ENCODE assay signal across 23 cellular contexts in the genomic region with DNA sequence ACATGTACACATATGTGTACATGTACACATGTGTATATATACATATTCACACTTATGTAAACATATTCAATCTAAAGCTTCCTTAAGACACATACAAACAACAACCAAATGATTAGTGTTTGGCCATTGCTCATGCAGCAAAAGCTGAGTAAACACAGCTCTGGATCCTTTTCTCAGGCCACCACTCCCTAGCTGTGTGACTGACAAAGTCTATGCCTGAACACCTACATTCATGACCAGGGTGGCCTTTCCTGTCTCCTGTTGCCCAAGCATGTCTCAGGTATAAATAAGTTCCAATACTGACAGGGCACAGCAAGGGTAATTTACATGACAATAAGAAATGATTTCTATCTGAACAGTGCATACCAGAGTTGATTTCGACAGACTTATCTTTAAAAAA. TPM values are rescaled to one million over a fixed set of nuclear protein-coding genes. Genes with fewer than 3 reads are reported as not detected.
A peak's percentile ranks its signal among the peaks of the same experiment; 100 is the strongest.
DNase-seq lines count a peak whose midpoint lies in the region; ATAC-seq, FAIRE-seq and TF ChIP-seq lines count a peak whose summit lies in the region.
"Had no signal": no experiment of that assay in that cellular context is flagged by ENCODE, and none has a peak within 500 bp of the region (broad histone marks: within the 10 kb centered on the region; RNA-seq: fewer than 3 reads in every experiment).

No MANE protein-coding gene starts in this region.

- no peak for ATAC-seq in T-cell (replicated peaks in 1 of 4)
- no peak for ATAC-seq in HG02623 (IDR thresholded peaks at IDR 0.05; ENCODE audit: unreplicated experiment)
- ATAC-seq: CD8-positive, alpha-beta T cell had no signal

- no peaks in the 10 kb centered on the region for H3K9me3 ChIP-seq in prostate gland
- H3K9me3 ChIP-seq: Peyer's patch had no signal

- H3K4me3 ChIP-seq in bronchial epithelial cell (ENCODE audit: low read depth, low read length) = no peak overlapping the region
- no peak overlapping the region for H3K4me3 ChIP-seq in prostate gland
- H3K4me3 ChIP-seq: Peyer's patch had no signal

- H3K36me3 ChIP-seq in bronchial epithelial cell (ENCODE audit: control insufficient read depth, insufficient read depth, low read length) = no peaks in the 10 kb centered on the region
- no peaks in the 10 kb centered on the region for H3K36me3 ChIP-seq in prostate gland
- H3K36me3 ChIP-seq: Peyer's patch had no signal

- H3K4me1 ChIP-seq in prostate gland (replicated peaks) = no peaks in the 10 kb centered on the region

- no peak overlapping the region for H3K27ac Mint-ChIP-seq in nephron
- no peak overlapping the region for H3K27ac Mint-ChIP-seq in T-cell
- H3K27ac Mint-ChIP-seq: B cell; CD8-positive, alpha-beta T cell had no signal

- H3K27me3 Mint-ChIP-seq in nephron (ENCODE audit: low read depth) (peaks cover 44% of the 10 kb centered on the region), T-cell (peaks cover 35 to 45% of the 10 kb centered on the region in 2 donors)

- H3K36me3 Mint-ChIP-seq in nephron (ENCODE audit: low read depth) = peaks cover 4% of the 10 kb centered on the region
- no peaks in the 10 kb centered on the region for H3K36me3 Mint-ChIP-seq in T-cell
- H3K36me3 Mint-ChIP-seq: CD8-positive, alpha-beta T cell had no signal

- H3K9me3 Mint-ChIP-seq in nephron = no peaks in the 10 kb centered on the region
- H3K9me3 Mint-ChIP-seq in T-cell = no peaks in the 10 kb centered on the region
- H3K9me3 Mint-ChIP-seq: CD8-positive, alpha-beta T cell had no signal

- H3K27me3 ChIP-seq in bronchial epithelial cell (ENCODE audit: control insufficient read depth, insufficient read depth, low read length) = peaks cover 16% of the 10 kb centered on the region
- H3K27me3 ChIP-seq in prostate gland (replicated peaks; ENCODE audit: insufficient read depth) = peaks cover 5% of the 10 kb centered on the region

- POLR2A ChIA-PET in T-cell (lab: Charles Lee) = interaction anchor here in 1 of 2 donors (0.6 kb wide), 1 partner anchor 266 kb away, joined by 3 read pairs; no protein-coding TSS in a partner anchor

- no peak for TF ChIP-seq CTCF in bronchial epithelial cell (IDR thresholded peaks at IDR 0.05; ENCODE audit: insufficient read depth, low read length, severe bottlenecking)
- TF ChIP-seq CTCF in nephron (IDR thresholded peaks at IDR 0.05; ENCODE audit: unreplicated experiment in 3 of 3) = no peak
- TF ChIP-seq CTCF in prostate gland (IDR thresholded peaks at IDR 0.05) = no peak

- H3K4me1 Mint-ChIP-seq in nephron (peaks cover 10% of the 10 kb centered on the region), T-cell (peaks cover 4 to 8% (median 6%) of the 10 kb centered on the region in 3 donors)

- intact Hi-C loops in prostate gland (cut with DNase I) = no loop called here

- TF ChIP-seq POLR2A in prostate gland (IDR thresholded peaks at IDR 0.05) = no peak

- H3K27ac ChIP-seq in prostate gland = no peak overlapping the region
- H3K27ac ChIP-seq: 22Rv1, C4-2B, Peyer's patch had no signal

- CTCF ChIA-PET in T-cell (lab: Charles Lee) = no interaction called here

- FAIRE-seq in bronchial epithelial cell (lab: Jason Lieb, UNC) = no peak
- FAIRE-seq: GM18507, H54 had no signal

- H3K4me3 Mint-ChIP-seq in nephron (peak overlapping the region; percentile 35 to 79 (median 75)), T-cell (no peak overlapping the region)
- H3K4me3 Mint-ChIP-seq: B cell; CD8-positive, alpha-beta T cell had no signal

- WGBS in prostate gland = 38% methylated on average over 1 of the region's 1 CpG

- peak in 2 of 3 experiments; percentile 11 to 49 for DNase-seq in NCI-H1417 (lab: John Stamatoyannopoulos, UW)
- no peak for DNase-seq in NCI-H1417 treated with DMSO at 0.1 percent for 48 hours (lab: John Stamatoyannopoulos, UW)
- peak; percentile 7 for DNase-seq in COR-L47 (lab: John Stamatoyannopoulos, UW)
- peak; percentile 59 for DNase-seq in bronchial epithelial cell (ENCODE audit: low read depth)
- no peak for DNase-seq in prostate gland (ENCODE audit: low spot score)
- no peak for DNase-seq in T-cell
- DNase-seq: CD8-positive, alpha-beta T cell; NCI-H1048; NCI-H1694; NCI-H2029 treated with DMSO at 0.1 percent for 48 hours; NCI-H2171; NCI-H226; NCI-H524; OCI-M1; Peyer's patch; SHP77 treated with DMSO at 0.1 percent for 48 hours had no signal

RNA-seq across cellular contexts. Expression of gene PTPRO, which starts 1.4 kb away (rescaled TPM):
- total RNA-seq in bronchial epithelial cell (under 0.01 TPM in 1 of 2 replicates, not detected in the other), prostate gland (1 to 10 TPM in 1 of 2 donors, under 1 TPM in 1; 0.55 to 1.4 TPM), T-cell (10 to 100 TPM in 1 of 5 donors, 1 to 10 TPM in 4; 1.1 to 11.5 (median 6.3) TPM)

Comparison
In these comparisons a context has a peak if more than half of its experiments do, and no peak if none do; other contexts are left out.
1. DNase-seq: peak in NCI-H1417 (2 of 3), COR-L47 (single experiment) and bronchial epithelial cell (single experiment); none in NCI-H1417 treated with DMSO at 0.1 percent for 48 hours (single experiment), prostate gland (single experiment) and T-cell (0 of 34).
2. H3K4me3 Mint-ChIP-seq: peak in nephron (3 of 3); none in T-cell (0 of 3).